16 cellular contexts compared by ENCODE assay signal in genomic region chr12:117447665-117448366, GRCh38.
A peak's percentile ranks its signal among the peaks of the same experiment; 100 is the strongest.
DNase-seq lines count a peak whose midpoint lies in the region; ATAC-seq and TF ChIP-seq lines count a peak whose summit lies in the region.
"Had no signal": no experiment of that assay in that cellular context is flagged by ENCODE, and none has a peak within 500 bp of the region (broad histone marks: within the 10 kb centered on the region; RNA-seq: fewer than 3 reads in every experiment).

No MANE protein-coding gene starts in this region.

- H3K4ac ChIP-seq in neuronal stem cell (ENCODE audit: low read length) = no peak overlapping the region

- H2BK15ac ChIP-seq in neuronal stem cell (ENCODE audit: low read length) = peak overlapping the region; percentile 38

- no peak for TF ChIP-seq CTCF in HCT116 (IDR thresholded peaks at IDR 0.05 in 2 of 3, conservative IDR thresholded peaks at IDR 0.05 in 1 of 3; ENCODE audit: borderline replicate concordance in 1 of 3, insufficient read depth in 1 of 3, low read depth in 2 of 3, low read length in 2 of 3)
- TF ChIP-seq CTCF in OCI-LY7 (conservative IDR thresholded peaks at IDR 0.05; ENCODE audit: low read length) = no peak

- peak overlapping the region; percentile 45 for H3K18ac ChIP-seq in neuronal stem cell (ENCODE audit: low read length)

- no peak for TF ChIP-seq POLR2A in HCT116 (IDR thresholded peaks at IDR 0.05; ENCODE audit: borderline replicate concordance, extremely low read depth, insufficient read depth, insufficient read length)

- H3K9me2 ChIP-seq in HCT116 (ENCODE audit: insufficient read depth) = no peaks in the 10 kb centered on the region
- no peaks in the 10 kb centered on the region for H3K9me2 ChIP-seq in OCI-LY7 (ENCODE audit: insufficient read depth, low read length)

- RAD21 ChIA-PET in HCT116 (lab: Charles Lee; ENCODE audit: low non-redundant PET in 1 of 2, low total read pairs in 2 of 2, uncharacterized antibody in 2 of 2, unreplicated experiment in 2 of 2) = no interaction called here

- CTCF ChIA-PET in HCT116 (lab: Charles Lee) = no interaction called here
- CTCF ChIA-PET in OCI-LY7 (lab: Charles Lee; ENCODE audit: unreplicated experiment) = no interaction called here

- TF ChIP-seq RAD21 in HCT116 (IDR thresholded peaks at IDR 0.05; ENCODE audit: low read depth) = no peak

- in situ Hi-C loops in SK-MEL-5 (cut with HindIII; ENCODE audit: low pct_unique_long_range_greater_than_20kb, low sequenced_read_pairs) = no loop called here

- H4K8ac ChIP-seq in neuronal stem cell (ENCODE audit: low read depth, low read length) = no peak overlapping the region

- H3K4me3 ChIP-seq in HCT116 (replicated peaks in 1 of 2; ENCODE audit: low read depth in 1 of 2, low read length in 2 of 2) (no peak overlapping the region), neuronal stem cell (ENCODE audit: low read length in 2 of 2) (no peak overlapping the region), OCI-LY7 (ENCODE audit: low read depth, low read length, poor library complexity, severe bottlenecking) (no peak overlapping the region)
- H3K4me3 ChIP-seq: BLaER1 had no signal

- H3K9me3 ChIP-seq in HCT116 (ENCODE audit: control insufficient read depth in 1 of 2, insufficient read depth in 1 of 2, low read depth in 1 of 2, low read length in 2 of 2) (peaks cover 0 to 2% of the 10 kb centered on the region in 2 experiments; a peak in 1 of 4 replicates), neuronal stem cell (replicated peaks in 1 of 2; ENCODE audit: control insufficient read depth in 2 of 2, insufficient read depth in 1 of 2, low read depth in 1 of 2, low read length in 2 of 2) (no peaks in the 10 kb centered on the region), OCI-LY7 (ENCODE audit: low read length) (no peaks in the 10 kb centered on the region)

- no TSS peak for BruUV-seq in HCT116 (replicated peaks; lab: Mats Ljungman, UMichigan)
- no TSS peak for BruUV-seq in OCI-LY7 (replicated peaks; lab: Mats Ljungman, UMichigan)

- H2AFZ ChIP-seq in HCT116 (ENCODE audit: low read depth, low read length, poor library complexity, severe bottlenecking) (no peak overlapping the region), neuronal stem cell (ENCODE audit: low read length) (no peak overlapping the region), OCI-LY7 (ENCODE audit: low read length) (no peak overlapping the region)

- H4K91ac ChIP-seq in neuronal stem cell (ENCODE audit: low read depth, low read length, poor library complexity) = no peak overlapping the region

- H4K20me1 ChIP-seq in HCT116 (ENCODE audit: insufficient read depth) = no peaks in the 10 kb centered on the region
- H4K20me1 ChIP-seq in OCI-LY7 (ENCODE audit: insufficient read depth, low read length) = no peaks in the 10 kb centered on the region
- H4K20me1 ChIP-seq: BLaER1 had no signal

- DNase-seq in COLO829 (ENCODE audit: low spot score) (peak; percentile 45), HCT116 (ENCODE audit: low read depth, low spot score) (no peak), SK-MEL-5 (ENCODE audit: low read depth, low spot score) (peak; percentile 71), neuronal stem cell (ENCODE audit: low spot score) (no peak), OCI-LY7 (ENCODE audit: low spot score) (no peak), COLO668 (lab: John Stamatoyannopoulos, UW; ENCODE audit: unreplicated experiment) (no peak), left lobe of liver (ENCODE audit: low spot score) (no peak)
- DNase-seq: CD4-positive, alpha-beta memory T cell; DMS79; H9; IMR-90; NCI-H2029 treated with DMSO at 0.1 percent for 48 hours; NCI-H2171; NCI-H774; SW 1271 had no signal

- H3K36me3 ChIP-seq in HCT116 (ENCODE audit: control insufficient read depth in 1 of 2, insufficient read depth in 2 of 2, low read length in 2 of 2) (no peaks in the 10 kb centered on the region), neuronal stem cell (replicated peaks in 1 of 2; ENCODE audit: control insufficient read depth in 2 of 2, insufficient read depth in 2 of 2, low read length in 2 of 2) (no peaks in the 10 kb centered on the region), OCI-LY7 (ENCODE audit: insufficient read depth, low read length) (no peaks in the 10 kb centered on the region)
- H3K36me3 ChIP-seq: BLaER1 had no signal

- peak overlapping the region; percentile 32 for H2AK5ac ChIP-seq in neuronal stem cell (ENCODE audit: low read depth, low read length)

- no CpG with 5 or more reads among the region's 6 CpGs for WGBS in neuronal stem cell (ENCODE audit: extremely low coverage in 2 of 2, insufficient read length in 2 of 2, insufficient replicate concordance in 1 of 2), 2 donors

- H3K27me3 ChIP-seq in HCT116 (ENCODE audit: insufficient read depth, low read length) = no peaks in the 10 kb centered on the region
- H3K27me3 ChIP-seq in neuronal stem cell (ENCODE audit: control insufficient read depth in 3 of 3, insufficient read depth in 3 of 3, low read depth in 1 of 3, low read length in 3 of 3) = no peaks in the 10 kb centered on the region
- H3K27me3 ChIP-seq: BLaER1 had no signal

- H2BK5ac ChIP-seq in neuronal stem cell (ENCODE audit: low read length) = no peak overlapping the region

- ATAC-seq in HCT116 (peak; percentile 27; the same call in 1 of the 2 replicates), left lobe of liver (no peak)

- H3K79me1 ChIP-seq in neuronal stem cell (ENCODE audit: low read depth, low read length) = no peaks in the 10 kb centered on the region

- H3K27ac ChIP-seq in HCT116 (ENCODE audit: low read depth, low read length) (no peak overlapping the region), neuronal stem cell (replicated peaks; ENCODE audit: low read length) (no peak overlapping the region), OCI-LY7 (ENCODE audit: low read depth, low read length, poor library complexity, severe bottlenecking) (no peak overlapping the region)
- H3K27ac ChIP-seq: BLaER1 had no signal

- no peak overlapping the region for H2BK120ac ChIP-seq in neuronal stem cell (ENCODE audit: low read depth, low read length)

- H3K9ac ChIP-seq in HCT116 (ENCODE audit: low read length) (no peak overlapping the region), neuronal stem cell (ENCODE audit: low read depth, low read length, poor library complexity) (no peak overlapping the region)
- H3K9ac ChIP-seq: BLaER1 had no signal

- no peak overlapping the region for H3K14ac ChIP-seq in neuronal stem cell (ENCODE audit: low read length)

- H2BK12ac ChIP-seq in neuronal stem cell (ENCODE audit: low read length) = no peak overlapping the region

- intact Hi-C loops in HCT116 (cut with micrococcal nuclease) = no loop called here
- intact Hi-C loops in OCI-LY7 (cut with micrococcal nuclease; ENCODE audit: unreplicated experiment) = no loop called here

- H3K4me1 ChIP-seq in HCT116 (ENCODE audit: control insufficient read depth in 1 of 2, insufficient read depth in 2 of 2, low read length in 2 of 2) = no peaks in the 10 kb centered on the region; a peak in 1 of 4 replicates
- peaks cover 0 to 4% of the 10 kb centered on the region in 2 donors for H3K4me1 ChIP-seq in neuronal stem cell (ENCODE audit: control insufficient read depth in 2 of 2, insufficient read depth in 1 of 2, low read depth in 1 of 2, low read length in 2 of 2)
- H3K4me1 ChIP-seq in OCI-LY7 (ENCODE audit: insufficient read depth, low read length, poor library complexity, severe bottlenecking) = no peaks in the 10 kb centered on the region

- POLR2A ChIA-PET in HCT116 (lab: Charles Lee) (no interaction called here), OCI-LY7 (lab: Charles Lee) (no interaction called here)

- H3K23ac ChIP-seq in neuronal stem cell (ENCODE audit: low read depth, low read length, poor library complexity) = peak overlapping the region; percentile 10

- H3K79me2 ChIP-seq in HCT116 (ENCODE audit: insufficient read depth, low read length) = no peaks in the 10 kb centered on the region
- H3K79me2 ChIP-seq in OCI-LY7 (ENCODE audit: insufficient read depth, low read depth, low read length) = no peaks in the 10 kb centered on the region

- H3K4me2 ChIP-seq in HCT116 (ENCODE audit: low read length) (no peak overlapping the region), neuronal stem cell (ENCODE audit: insufficient read depth, low read length, poor library complexity, severe bottlenecking) (no peak overlapping the region), OCI-LY7 (ENCODE audit: low read length) (no peak overlapping the region)
- H3K4me2 ChIP-seq: BLaER1 had no signal

TF ChIP-seq in HCT116, 20 proteins besides CTCF, POLR2A, EP300 and RAD21 (continues in another document):
- TF ChIP-seq MAX (IDR thresholded peaks at IDR 0.05) (no peak), ZNF274 (IDR thresholded peaks at IDR 0.05; ENCODE audit: low read depth, low read length) (no peak), YY1 (IDR thresholded peaks at IDR 0.05; ENCODE audit: extremely low read depth, insufficient replicate concordance, low read depth, low read length) (no peak), CEBPB (IDR thresholded peaks at IDR 0.05; ENCODE audit: low read depth) (no peak), EZH2phosphoT487 (IDR thresholded peaks at IDR 0.05; ENCODE audit: borderline replicate concordance) (no peak), JUND (IDR thresholded peaks at IDR 0.05) (no peak), SP1 (IDR thresholded peaks at IDR 0.05; ENCODE audit: low read depth) (no peak), SIN3A (IDR thresholded peaks at IDR 0.05; ENCODE audit: low read depth) (no peak), SRF (IDR thresholded peaks at IDR 0.05; ENCODE audit: low read depth) (no peak), ELF1 (IDR thresholded peaks at IDR 0.05; ENCODE audit: borderline replicate concordance, low read depth) (no peak), POLR2AphosphoS5 (IDR thresholded peaks at IDR 0.05; ENCODE audit: low read depth, low read length) (no peak), FOSL1 (IDR thresholded peaks at IDR 0.05; ENCODE audit: low read depth) (no peak)

Comparison
In these comparisons a context has a peak if more than half of its experiments do, and no peak if none do; other contexts are left out.
1. DNase-seq: peak in COLO829 (single experiment) and SK-MEL-5 (single experiment); none in HCT116 (single experiment), neuronal stem cell (single experiment), OCI-LY7 (single experiment), COLO668 (single experiment) and left lobe of liver (single experiment).